ENCODE assay signal across 8 cellular contexts in genomic region chr16:28364268-28365173, GRCh38. TPM values are rescaled to one million over a fixed set of nuclear protein-coding genes. Genes with fewer than 3 reads are reported as not detected.
A peak's percentile ranks its signal among the peaks of the same experiment; 100 is the strongest.
DNase-seq lines count a peak whose midpoint lies in the region; ATAC-seq, FAIRE-seq and TF ChIP-seq lines count a peak whose summit lies in the region.
"Not testable (repeated sequence)": the region's sequence is repeated elsewhere in the genome, so short reads cannot be mapped to it uniquely, and the experiment has no call there.

No MANE protein-coding gene starts in this region.

- peak; percentile 92 for FAIRE-seq in GM12891 (lab: Jason Lieb, UNC)

- H3K4me2 ChIP-seq in SU-DHL-6 (ENCODE audit: low read depth, low read length, poor library complexity, severe bottlenecking) = peak overlapping the region; percentile 25

- not testable (repeated sequence) for H3K9me2 ChIP-seq in SU-DHL-6 (replicated peaks; ENCODE audit: insufficient read depth, low read length)

- peak; percentile 30; the same call in 1 of the 2 replicates for TF ChIP-seq CTCF in HFFc6 (IDR thresholded peaks at IDR 0.05)
- not testable (repeated sequence) for TF ChIP-seq CTCF in SU-DHL-6 (IDR thresholded peaks at IDR 0.05; ENCODE audit: insufficient read depth, low read length, poor library complexity, severe bottlenecking)

- not testable (repeated sequence) for H3K4me1 Mint-ChIP-seq in HFFc6 (ENCODE audit: low read depth); activated naive CD8-positive, alpha-beta T cell treated with anti-CD3 and anti-CD28 coated beads, Interleukin-2, amount 10 ng/mL, durations not matched to agents 7 days and 5 days; stimulated activated naive CD8-positive, alpha-beta T cell treated with anti-CD3 and anti-CD28 coated beads, Interleukin-15, amount 100 ng/mL, for 72 hours

- not testable (repeated sequence) for H2AFZ ChIP-seq in SU-DHL-6 (ENCODE audit: low read depth, low read length, severe bottlenecking)

- not testable (repeated sequence) for H3K9me3 Mint-ChIP-seq in HFFc6; activated naive CD8-positive, alpha-beta T cell treated with anti-CD3 and anti-CD28 coated beads, Interleukin-2, amount 10 ng/mL, durations not matched to agents 7 days and 5 days; stimulated activated naive CD8-positive, alpha-beta T cell treated with anti-CD3 and anti-CD28 coated beads, Interleukin-15, amount 100 ng/mL, for 72 hours

- not testable (repeated sequence) for H3K79me2 ChIP-seq in SU-DHL-6 (ENCODE audit: insufficient read depth, low read length)

- not testable (repeated sequence) for H4K20me1 ChIP-seq in SU-DHL-6 (ENCODE audit: low read depth, low read length)

- not testable (repeated sequence) for H3K27me3 Mint-ChIP-seq in HFFc6 (ENCODE audit: insufficient read depth); activated naive CD8-positive, alpha-beta T cell treated with anti-CD3 and anti-CD28 coated beads, Interleukin-2, amount 10 ng/mL, durations not matched to agents 7 days and 5 days; stimulated activated naive CD8-positive, alpha-beta T cell treated with anti-CD3 and anti-CD28 coated beads, Interleukin-15, amount 100 ng/mL, for 72 hours

- H3F3A ChIP-seq in SU-DHL-6 (ENCODE audit: insufficient read depth) = not testable (repeated sequence)

- ATAC-seq in GM19397 (IDR thresholded peaks at IDR 0.05; ENCODE audit: unreplicated experiment) (peak; percentile 92), HG03108 (IDR thresholded peaks at IDR 0.05; ENCODE audit: unreplicated experiment) (peak; percentile 97), left lobe of liver (peak; percentile 99)
- peak; percentile 95 for ATAC-seq in activated naive CD8-positive, alpha-beta T cell treated with anti-CD3 and anti-CD28 coated beads, Interleukin-2, amount 10 ng/mL, durations not matched to agents 7 days and 5 days (ENCODE audit: low read depth)
- peak; percentile 97 for ATAC-seq in stimulated activated naive CD8-positive, alpha-beta T cell treated with anti-CD3 and anti-CD28 coated beads, Interleukin-15, amount 100 ng/mL, for 72 hours

- H3K36me3 Mint-ChIP-seq in HFFc6 (ENCODE audit: low read depth); activated naive CD8-positive, alpha-beta T cell treated with anti-CD3 and anti-CD28 coated beads, Interleukin-2, amount 10 ng/mL, durations not matched to agents 7 days and 5 days: not testable (repeated sequence)

- POLR2A ChIA-PET in activated naive CD8-positive, alpha-beta T cell treated with anti-CD3 and anti-CD28 coated beads, Interleukin-2, amount 10 ng/mL, durations not matched to agents 7 days and 5 days (lab: Charles Lee) = not testable (repeated sequence)

- not testable (repeated sequence) for H3K9ac ChIP-seq in SU-DHL-6 (ENCODE audit: low read length)

- not testable (repeated sequence) for H3K27me3 ChIP-seq in SU-DHL-6 (ENCODE audit: low read length)

- not testable (repeated sequence) for H3K9me3 ChIP-seq in SU-DHL-6 (ENCODE audit: insufficient read depth, low read length)

- not testable (repeated sequence) for H3K27ac Mint-ChIP-seq in HFFc6; activated naive CD8-positive, alpha-beta T cell treated with anti-CD3 and anti-CD28 coated beads, Interleukin-2, amount 10 ng/mL, durations not matched to agents 7 days and 5 days
- H3K27ac Mint-ChIP-seq in stimulated activated naive CD8-positive, alpha-beta T cell treated with anti-CD3 and anti-CD28 coated beads, Interleukin-15, amount 100 ng/mL, for 72 hours = peak overlapping the region in 1 of 2 donors; percentile 54

- H3K36me3 ChIP-seq in SU-DHL-6 (ENCODE audit: low read length) = not testable (repeated sequence)

- not testable (repeated sequence) for H3K4me3 ChIP-seq in SU-DHL-6 (ENCODE audit: insufficient read depth, low read length, poor library complexity, severe bottlenecking)

- not testable (repeated sequence) for DNase-seq in GM12891 (ENCODE audit: insufficient read length, low spot score); HFFc6; left lobe of liver (ENCODE audit: low spot score)
- peak; percentile 40 for DNase-seq in activated naive CD8-positive, alpha-beta T cell treated with anti-CD3 and anti-CD28 coated beads, Interleukin-2, amount 10 ng/mL, durations not matched to agents 7 days and 5 days
- DNase-seq in stimulated activated naive CD8-positive, alpha-beta T cell treated with anti-CD3 and anti-CD28 coated beads, Interleukin-15, amount 100 ng/mL, for 72 hours = peak; percentile 18 to 35

- H3K4me3 Mint-ChIP-seq in HFFc6; activated naive CD8-positive, alpha-beta T cell treated with anti-CD3 and anti-CD28 coated beads, Interleukin-2, amount 10 ng/mL, durations not matched to agents 7 days and 5 days: not testable (repeated sequence)
- H3K4me3 Mint-ChIP-seq in stimulated activated naive CD8-positive, alpha-beta T cell treated with anti-CD3 and anti-CD28 coated beads, Interleukin-15, amount 100 ng/mL, for 72 hours = peak overlapping the region in 1 of 2 donors; percentile 64

- not testable (repeated sequence) for H3K27ac ChIP-seq in SU-DHL-6 (ENCODE audit: low read depth, low read length)

- not testable (repeated sequence) for TF ChIP-seq POLR2A in GM12891 (IDR thresholded peaks at IDR 0.05; ENCODE audit: low read depth, low read length)

RNA-seq across cellular contexts. Expression of gene NPIPB6, which starts 1.2 kb away (rescaled TPM):
- 0.17 TPM for polyA plus RNA-seq in GM12891 (2012; ENCODE audit: low read depth, missing spikeins)
- 1 to 10 TPM in 1 of 6 experiments, under 1 TPM in 4, not detected in 1; 0.20 to 1.0 (median 0.27) TPM for total RNA-seq in HFFc6 (2021; fragmentation: NEBNext Ultra II Directional; extraction: Animal tissue kit (Norgen Biotek cat#: 25700))
- 1 to 10 TPM; 2.4 to 4.5 TPM for total RNA-seq in activated naive CD8-positive, alpha-beta T cell treated with anti-CD3 and anti-CD28 coated beads, Interleukin-2, amount 10 ng/mL, durations not matched to agents 7 days and 5 days
- 0.28 TPM for total RNA-seq in left lobe of liver

RNA-seq across cellular contexts. Expression of gene EIF3CL, which starts 39.1 kb away (rescaled TPM):
- 59.9 TPM for polyA plus RNA-seq in GM12891 (2012; ENCODE audit: low read depth, missing spikeins)
- total RNA-seq in HFFc6 (2021; fragmentation: NEBNext Ultra II Directional; extraction: Animal tissue kit (Norgen Biotek cat#: 25700)) = 10 to 100 TPM in 5 of 6 experiments, 1 to 10 TPM in 1; 6.7 to 69.3 (median 45.5) TPM
- total RNA-seq in activated naive CD8-positive, alpha-beta T cell treated with anti-CD3 and anti-CD28 coated beads, Interleukin-2, amount 10 ng/mL, durations not matched to agents 7 days and 5 days = 10 to 100 TPM; 33.8 to 65.1 TPM
- 11.6 TPM for total RNA-seq in left lobe of liver
